12 cellular contexts compared by ENCODE assay signal in the genomic region with DNA sequence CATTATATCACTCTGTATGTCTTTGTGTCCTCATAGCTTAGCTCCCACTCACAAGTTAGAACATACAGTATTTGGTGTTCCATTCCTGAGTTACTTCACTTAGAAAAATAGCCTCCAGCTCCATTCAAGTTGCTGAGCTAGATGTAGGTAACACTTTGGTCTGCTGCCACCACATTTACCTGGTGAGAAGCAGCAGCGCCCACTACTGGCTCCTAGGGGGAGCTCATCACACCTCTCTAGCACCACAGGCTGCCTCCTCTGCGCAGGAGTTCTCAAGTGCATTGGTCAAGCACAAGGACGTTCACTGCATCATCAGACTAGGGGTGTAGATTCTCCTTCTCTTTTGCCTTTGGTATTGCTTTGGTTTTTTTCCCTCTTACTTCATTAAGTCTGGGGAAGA.
DNase-seq lines count a peak whose midpoint lies in the region; ATAC-seq and TF ChIP-seq lines count a peak whose summit lies in the region.
"Had no signal": no experiment of that assay in that cellular context is flagged by ENCODE, and none has a peak within 500 bp of the region (broad histone marks: within the 10 kb centered on the region; RNA-seq: fewer than 3 reads in every experiment).

No MANE protein-coding gene starts in this region.

- TF ChIP-seq POLR2A in prostate gland (IDR thresholded peaks at IDR 0.05), result no peak

- intact Hi-C loops in prostate gland (cut with DNase I), result no loop called here

- peaks cover 2% of the 10 kb centered on the region for H3K27me3 Mint-ChIP-seq in endodermal cell (ENCODE audit: insufficient read depth)
- no peaks in the 10 kb centered on the region for H3K27me3 Mint-ChIP-seq in activated CD4-positive, alpha-beta T cell treated with anti-CD3 and anti-CD28 coated beads, Interleukin-2, amount 10 ng/mL, durations not matched to agents 7 days and 5 days

- H3K36me3 Mint-ChIP-seq in endodermal cell (ENCODE audit: low read depth), result no peaks in the 10 kb centered on the region
- H3K36me3 Mint-ChIP-seq in activated CD4-positive, alpha-beta T cell treated with anti-CD3 and anti-CD28 coated beads, Interleukin-2, amount 10 ng/mL, durations not matched to agents 7 days and 5 days (ENCODE audit: low read depth), result no peaks in the 10 kb centered on the region
- H3K36me3 Mint-ChIP-seq: brain had no signal

- 22 to 52% methylated on average over 1 to 3 of the region's 3 CpGs for WGBS in endodermal cell (ENCODE audit: insufficient coverage in 1 of 2, insufficient read length in 1 of 2), 2 experiments
- 22% methylated on average over 3 of the region's 3 CpGs for WGBS in prostate gland

- H3K27me3 ChIP-seq in endodermal cell (ENCODE audit: control insufficient read depth, insufficient read depth, low read length, poor library complexity, severe bottlenecking) (no peaks in the 10 kb centered on the region), prostate gland (replicated peaks; ENCODE audit: insufficient read depth) (no peaks in the 10 kb centered on the region)
- H3K27me3 ChIP-seq: Peyer's patch had no signal

- H3K9ac ChIP-seq in endodermal cell (ENCODE audit: extremely low read depth, low read length, poor library complexity, severe bottlenecking), result no peak overlapping the region

- peaks cover 57% of the 10 kb centered on the region for H3K9me3 Mint-ChIP-seq in endodermal cell
- peaks cover 13% of the 10 kb centered on the region for H3K9me3 Mint-ChIP-seq in activated CD4-positive, alpha-beta T cell treated with anti-CD3 and anti-CD28 coated beads, Interleukin-2, amount 10 ng/mL, durations not matched to agents 7 days and 5 days

- CTCF ChIA-PET in activated CD4-positive, alpha-beta T cell treated with anti-CD3 and anti-CD28 coated beads, Interleukin-2, amount 10 ng/mL, durations not matched to agents 7 days and 5 days (lab: Charles Lee), result no interaction called here

- H3K4me1 Mint-ChIP-seq in endodermal cell, result no peaks in the 10 kb centered on the region
- H3K4me1 Mint-ChIP-seq in activated CD4-positive, alpha-beta T cell treated with anti-CD3 and anti-CD28 coated beads, Interleukin-2, amount 10 ng/mL, durations not matched to agents 7 days and 5 days, result no peaks in the 10 kb centered on the region
- H3K4me1 Mint-ChIP-seq: brain had no signal

- H3K36me3 ChIP-seq in endodermal cell (ENCODE audit: control insufficient read depth, insufficient read depth, low read length) (no peaks in the 10 kb centered on the region), prostate gland (no peaks in the 10 kb centered on the region)
- H3K36me3 ChIP-seq: gastrocnemius medialis, Peyer's patch had no signal

- H3K4me3 Mint-ChIP-seq in endodermal cell, result no peak overlapping the region
- no peak overlapping the region for H3K4me3 Mint-ChIP-seq in activated CD4-positive, alpha-beta T cell treated with anti-CD3 and anti-CD28 coated beads, Interleukin-2, amount 10 ng/mL, durations not matched to agents 7 days and 5 days
- H3K4me3 Mint-ChIP-seq: brain had no signal

- no peaks in the 10 kb centered on the region for H3K4me1 ChIP-seq in endodermal cell (ENCODE audit: control insufficient read depth, insufficient read depth, low read length)
- H3K4me1 ChIP-seq in prostate gland (replicated peaks), result no peaks in the 10 kb centered on the region
- H3K4me1 ChIP-seq: gastrocnemius medialis, Peyer's patch had no signal

- no peak for ATAC-seq in HG03097 (IDR thresholded peaks at IDR 0.05; ENCODE audit: low FRiP score, unreplicated experiment)
- ATAC-seq: gastrocnemius medialis, HCT116 had no signal

- H3K4me3 ChIP-seq in endodermal cell (ENCODE audit: low read length), result no peak overlapping the region
- H3K4me3 ChIP-seq in prostate gland, result no peak overlapping the region
- H3K4me3 ChIP-seq: gastrocnemius medialis, Peyer's patch had no signal

- TF ChIP-seq CTCF in endodermal cell (conservative IDR thresholded peaks at IDR 0.05) (peak; percentile 83), prostate gland (IDR thresholded peaks at IDR 0.05) (peak in 3 of 4 experiments; percentile 25 to 43 (median 28))

- POLR2A ChIA-PET in activated CD4-positive, alpha-beta T cell treated with anti-CD3 and anti-CD28 coated beads, Interleukin-2, amount 10 ng/mL, durations not matched to agents 7 days and 5 days (lab: Charles Lee), result no interaction called here

- no peak overlapping the region for H3K27ac ChIP-seq in endodermal cell (ENCODE audit: low read depth, low read length)
- no peak overlapping the region for H3K27ac ChIP-seq in prostate gland
- H3K27ac ChIP-seq: gastrocnemius medialis, Peyer's patch had no signal

- H3K9me3 ChIP-seq in endodermal cell (ENCODE audit: control insufficient read depth, low read length) (peaks cover 63% of the 10 kb centered on the region), prostate gland (no peaks in the 10 kb centered on the region)
- H3K9me3 ChIP-seq: gastrocnemius medialis, Peyer's patch had no signal

- DNase-seq in SIG-M5 treated with dmso at 0.1 percent for 504 hours (lab: John Stamatoyannopoulos, UW; ENCODE audit: unreplicated experiment) (peak; percentile 39), SIG-M5 (lab: John Stamatoyannopoulos, UW) (no peak), NCI-H2029 treated with DMSO at 0.1 percent for 48 hours (lab: John Stamatoyannopoulos, UW) (peak; percentile 5), endodermal cell (peak; percentile 86), prostate gland (ENCODE audit: low spot score) (peak; percentile 34), NCI-H1048 (lab: John Stamatoyannopoulos, UW) (no peak)
- DNase-seq in activated CD4-positive, alpha-beta T cell treated with anti-CD3 and anti-CD28 coated beads, Interleukin-2, amount 10 ng/mL, durations not matched to agents 7 days and 5 days, result no peak
- DNase-seq: gastrocnemius medialis, Peyer's patch had no signal

- no peak overlapping the region for H3K27ac Mint-ChIP-seq in endodermal cell
- H3K27ac Mint-ChIP-seq in activated CD4-positive, alpha-beta T cell treated with anti-CD3 and anti-CD28 coated beads, Interleukin-2, amount 10 ng/mL, durations not matched to agents 7 days and 5 days, result no peak overlapping the region
- H3K27ac Mint-ChIP-seq: brain had no signal

Comparison
In these comparisons a context has a peak if more than half of its experiments do, and no peak if none do; other contexts are left out.
1. DNase-seq: peak in SIG-M5 treated with dmso at 0.1 percent for 504 hours (single experiment), NCI-H2029 treated with DMSO at 0.1 percent for 48 hours (single experiment), endodermal cell (single experiment) and prostate gland (single experiment); none in SIG-M5 (single experiment), activated CD4-positive, alpha-beta T cell treated with anti-CD3 and anti-CD28 coated beads, Interleukin-2, amount 10 ng/mL, durations not matched to agents 7 days and 5 days (single experiment) and NCI-H1048 (single experiment).